1 cellular context compared by ENCODE assay signal in the genomic region with DNA sequence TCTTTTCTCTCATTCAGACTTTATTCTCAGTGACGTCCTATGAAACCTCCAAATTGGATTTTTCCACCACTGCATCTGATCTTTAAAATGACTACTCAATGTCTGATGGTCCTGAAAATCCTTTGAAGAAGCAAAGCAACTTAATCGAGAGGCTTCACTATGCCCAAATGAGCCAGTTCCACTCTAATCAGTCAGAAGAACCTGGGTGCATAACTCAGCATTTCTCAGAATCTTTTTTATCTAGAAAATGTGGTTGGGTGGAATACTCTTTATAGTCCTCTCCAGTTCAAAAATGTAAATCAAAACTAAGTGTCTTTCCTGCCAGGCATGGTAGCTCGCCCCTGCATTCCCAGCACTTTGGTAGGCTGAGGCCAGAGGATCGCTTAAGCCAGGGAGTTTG.
TF ChIP-seq lines count a peak whose summit lies in the region.

No MANE protein-coding gene starts in this region.

TF ChIP-seq in K562, 482 proteins besides CTCF, POLR2A, EP300 and RAD21 (continued from another document and continues in another):
- TF ChIP-seq, protein P1, sequence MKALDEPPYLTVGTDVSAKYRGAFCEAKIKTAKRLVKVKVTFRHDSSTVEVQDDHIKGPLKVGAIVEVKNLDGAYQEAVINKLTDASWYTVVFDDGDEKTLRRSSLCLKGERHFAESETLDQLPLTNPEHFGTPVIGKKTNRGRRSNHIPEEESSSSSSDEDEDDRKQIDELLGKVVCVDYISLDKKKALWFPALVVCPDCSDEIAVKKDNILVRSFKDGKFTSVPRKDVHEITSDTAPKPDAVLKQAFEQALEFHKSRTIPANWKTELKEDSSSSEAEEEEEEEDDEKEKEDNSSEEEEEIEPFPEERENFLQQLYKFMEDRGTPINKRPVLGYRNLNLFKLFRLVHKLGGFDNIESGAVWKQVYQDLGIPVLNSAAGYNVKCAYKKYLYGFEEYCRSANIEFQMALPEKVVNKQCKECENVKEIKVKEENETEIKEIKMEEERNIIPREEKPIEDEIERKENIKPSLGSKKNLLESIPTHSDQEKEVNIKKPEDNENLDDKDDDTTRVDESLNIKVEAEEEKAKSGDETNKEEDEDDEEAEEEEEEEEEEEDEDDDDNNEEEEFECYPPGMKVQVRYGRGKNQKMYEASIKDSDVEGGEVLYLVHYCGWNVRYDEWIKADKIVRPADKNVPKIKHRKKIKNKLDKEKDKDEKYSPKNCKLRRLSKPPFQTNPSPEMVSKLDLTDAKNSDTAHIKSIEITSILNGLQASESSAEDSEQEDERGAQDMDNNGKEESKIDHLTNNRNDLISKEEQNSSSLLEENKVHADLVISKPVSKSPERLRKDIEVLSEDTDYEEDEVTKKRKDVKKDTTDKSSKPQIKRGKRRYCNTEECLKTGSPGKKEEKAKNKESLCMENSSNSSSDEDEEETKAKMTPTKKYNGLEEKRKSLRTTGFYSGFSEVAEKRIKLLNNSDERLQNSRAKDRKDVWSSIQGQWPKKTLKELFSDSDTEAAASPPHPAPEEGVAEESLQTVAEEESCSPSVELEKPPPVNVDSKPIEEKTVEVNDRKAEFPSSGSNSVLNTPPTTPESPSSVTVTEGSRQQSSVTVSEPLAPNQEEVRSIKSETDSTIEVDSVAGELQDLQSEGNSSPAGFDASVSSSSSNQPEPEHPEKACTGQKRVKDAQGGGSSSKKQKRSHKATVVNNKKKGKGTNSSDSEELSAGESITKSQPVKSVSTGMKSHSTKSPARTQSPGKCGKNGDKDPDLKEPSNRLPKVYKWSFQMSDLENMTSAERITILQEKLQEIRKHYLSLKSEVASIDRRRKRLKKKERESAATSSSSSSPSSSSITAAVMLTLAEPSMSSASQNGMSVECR (CRISPR knock-in tag; IDR thresholded peaks at IDR 0.05): no peak
- TF ChIP-seq, protein P2, sequence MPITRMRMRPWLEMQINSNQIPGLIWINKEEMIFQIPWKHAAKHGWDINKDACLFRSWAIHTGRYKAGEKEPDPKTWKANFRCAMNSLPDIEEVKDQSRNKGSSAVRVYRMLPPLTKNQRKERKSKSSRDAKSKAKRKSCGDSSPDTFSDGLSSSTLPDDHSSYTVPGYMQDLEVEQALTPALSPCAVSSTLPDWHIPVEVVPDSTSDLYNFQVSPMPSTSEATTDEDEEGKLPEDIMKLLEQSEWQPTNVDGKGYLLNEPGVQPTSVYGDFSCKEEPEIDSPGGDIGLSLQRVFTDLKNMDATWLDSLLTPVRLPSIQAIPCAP (CRISPR knock-in tag; IDR thresholded peaks at IDR 0.05; ENCODE audit: borderline replicate concordance): no peak
- peak; percentile 78 for TF ChIP-seq TAL1 (IDR thresholded peaks at IDR 0.05)
- TF ChIP-seq, protein P3, sequence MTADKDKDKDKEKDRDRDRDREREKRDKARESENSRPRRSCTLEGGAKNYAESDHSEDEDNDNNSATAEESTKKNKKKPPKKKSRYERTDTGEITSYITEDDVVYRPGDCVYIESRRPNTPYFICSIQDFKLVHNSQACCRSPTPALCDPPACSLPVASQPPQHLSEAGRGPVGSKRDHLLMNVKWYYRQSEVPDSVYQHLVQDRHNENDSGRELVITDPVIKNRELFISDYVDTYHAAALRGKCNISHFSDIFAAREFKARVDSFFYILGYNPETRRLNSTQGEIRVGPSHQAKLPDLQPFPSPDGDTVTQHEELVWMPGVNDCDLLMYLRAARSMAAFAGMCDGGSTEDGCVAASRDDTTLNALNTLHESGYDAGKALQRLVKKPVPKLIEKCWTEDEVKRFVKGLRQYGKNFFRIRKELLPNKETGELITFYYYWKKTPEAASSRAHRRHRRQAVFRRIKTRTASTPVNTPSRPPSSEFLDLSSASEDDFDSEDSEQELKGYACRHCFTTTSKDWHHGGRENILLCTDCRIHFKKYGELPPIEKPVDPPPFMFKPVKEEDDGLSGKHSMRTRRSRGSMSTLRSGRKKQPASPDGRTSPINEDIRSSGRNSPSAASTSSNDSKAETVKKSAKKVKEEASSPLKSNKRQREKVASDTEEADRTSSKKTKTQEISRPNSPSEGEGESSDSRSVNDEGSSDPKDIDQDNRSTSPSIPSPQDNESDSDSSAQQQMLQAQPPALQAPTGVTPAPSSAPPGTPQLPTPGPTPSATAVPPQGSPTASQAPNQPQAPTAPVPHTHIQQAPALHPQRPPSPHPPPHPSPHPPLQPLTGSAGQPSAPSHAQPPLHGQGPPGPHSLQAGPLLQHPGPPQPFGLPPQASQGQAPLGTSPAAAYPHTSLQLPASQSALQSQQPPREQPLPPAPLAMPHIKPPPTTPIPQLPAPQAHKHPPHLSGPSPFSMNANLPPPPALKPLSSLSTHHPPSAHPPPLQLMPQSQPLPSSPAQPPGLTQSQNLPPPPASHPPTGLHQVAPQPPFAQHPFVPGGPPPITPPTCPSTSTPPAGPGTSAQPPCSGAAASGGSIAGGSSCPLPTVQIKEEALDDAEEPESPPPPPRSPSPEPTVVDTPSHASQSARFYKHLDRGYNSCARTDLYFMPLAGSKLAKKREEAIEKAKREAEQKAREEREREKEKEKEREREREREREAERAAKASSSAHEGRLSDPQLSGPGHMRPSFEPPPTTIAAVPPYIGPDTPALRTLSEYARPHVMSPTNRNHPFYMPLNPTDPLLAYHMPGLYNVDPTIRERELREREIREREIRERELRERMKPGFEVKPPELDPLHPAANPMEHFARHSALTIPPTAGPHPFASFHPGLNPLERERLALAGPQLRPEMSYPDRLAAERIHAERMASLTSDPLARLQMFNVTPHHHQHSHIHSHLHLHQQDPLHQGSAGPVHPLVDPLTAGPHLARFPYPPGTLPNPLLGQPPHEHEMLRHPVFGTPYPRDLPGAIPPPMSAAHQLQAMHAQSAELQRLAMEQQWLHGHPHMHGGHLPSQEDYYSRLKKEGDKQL (CRISPR knock-in tag; IDR thresholded peaks at IDR 0.05; ENCODE audit: borderline replicate concordance): no peak
- no peak for TF ChIP-seq HIVEP1 (CRISPR knock-in tag; IDR thresholded peaks at IDR 0.05)
- no peak for TF ChIP-seq KDM4B (IDR thresholded peaks at IDR 0.05; ENCODE audit: borderline replicate concordance in 2 of 2, low read depth in 1 of 2)
- no peak for TF ChIP-seq MEF2D (tag; conservative IDR thresholded peaks at IDR 0.05; ENCODE audit: low read depth)
- TF ChIP-seq, protein P4, sequence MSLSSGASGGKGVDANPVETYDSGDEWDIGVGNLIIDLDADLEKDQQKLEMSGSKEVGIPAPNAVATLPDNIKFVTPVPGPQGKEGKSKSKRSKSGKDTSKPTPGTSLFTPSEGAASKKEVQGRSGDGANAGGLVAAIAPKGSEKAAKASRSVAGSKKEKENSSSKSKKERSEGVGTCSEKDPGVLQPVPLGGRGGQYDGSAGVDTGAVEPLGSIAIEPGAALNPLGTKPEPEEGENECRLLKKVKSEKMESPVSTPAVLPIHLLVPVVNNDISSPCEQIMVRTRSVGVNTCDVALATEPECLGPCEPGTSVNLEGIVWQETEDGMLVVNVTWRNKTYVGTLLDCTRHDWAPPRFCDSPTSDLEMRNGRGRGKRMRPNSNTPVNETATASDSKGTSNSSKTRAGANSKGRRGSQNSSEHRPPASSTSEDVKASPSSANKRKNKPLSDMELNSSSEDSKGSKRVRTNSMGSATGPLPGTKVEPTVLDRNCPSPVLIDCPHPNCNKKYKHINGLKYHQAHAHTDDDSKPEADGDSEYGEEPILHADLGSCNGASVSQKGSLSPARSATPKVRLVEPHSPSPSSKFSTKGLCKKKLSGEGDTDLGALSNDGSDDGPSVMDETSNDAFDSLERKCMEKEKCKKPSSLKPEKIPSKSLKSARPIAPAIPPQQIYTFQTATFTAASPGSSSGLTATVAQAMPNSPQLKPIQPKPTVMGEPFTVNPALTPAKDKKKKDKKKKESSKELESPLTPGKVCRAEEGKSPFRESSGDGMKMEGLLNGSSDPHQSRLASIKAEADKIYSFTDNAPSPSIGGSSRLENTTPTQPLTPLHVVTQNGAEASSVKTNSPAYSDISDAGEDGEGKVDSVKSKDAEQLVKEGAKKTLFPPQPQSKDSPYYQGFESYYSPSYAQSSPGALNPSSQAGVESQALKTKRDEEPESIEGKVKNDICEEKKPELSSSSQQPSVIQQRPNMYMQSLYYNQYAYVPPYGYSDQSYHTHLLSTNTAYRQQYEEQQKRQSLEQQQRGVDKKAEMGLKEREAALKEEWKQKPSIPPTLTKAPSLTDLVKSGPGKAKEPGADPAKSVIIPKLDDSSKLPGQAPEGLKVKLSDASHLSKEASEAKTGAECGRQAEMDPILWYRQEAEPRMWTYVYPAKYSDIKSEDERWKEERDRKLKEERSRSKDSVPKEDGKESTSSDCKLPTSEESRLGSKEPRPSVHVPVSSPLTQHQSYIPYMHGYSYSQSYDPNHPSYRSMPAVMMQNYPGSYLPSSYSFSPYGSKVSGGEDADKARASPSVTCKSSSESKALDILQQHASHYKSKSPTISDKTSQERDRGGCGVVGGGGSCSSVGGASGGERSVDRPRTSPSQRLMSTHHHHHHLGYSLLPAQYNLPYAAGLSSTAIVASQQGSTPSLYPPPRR (CRISPR knock-in tag; IDR thresholded peaks at IDR 0.05; ENCODE audit: borderline replicate concordance): no peak
- no peak for TF ChIP-seq ETS2 (tag; IDR thresholded peaks at IDR 0.05; ENCODE audit: borderline replicate concordance, poor library complexity, severe bottlenecking)
- no peak for TF ChIP-seq MCM5 (IDR thresholded peaks at IDR 0.05; ENCODE audit: low read depth)
- no peak for TF ChIP-seq RBFOX2 (IDR thresholded peaks at IDR 0.05; ENCODE audit: low read depth, low read length)
- TF ChIP-seq ETV1 (tag; conservative IDR thresholded peaks at IDR 0.05; ENCODE audit: low read depth): no peak
- TF ChIP-seq TRIM28 (IDR thresholded peaks at IDR 0.05): no peak
- no peak for TF ChIP-seq POLR2B (IDR thresholded peaks at IDR 0.05; ENCODE audit: low read depth, partially characterized antibody)
- no peak for TF ChIP-seq ZNF583 (CRISPR knock-in tag; IDR thresholded peaks at IDR 0.05)
- TF ChIP-seq, protein P5, sequence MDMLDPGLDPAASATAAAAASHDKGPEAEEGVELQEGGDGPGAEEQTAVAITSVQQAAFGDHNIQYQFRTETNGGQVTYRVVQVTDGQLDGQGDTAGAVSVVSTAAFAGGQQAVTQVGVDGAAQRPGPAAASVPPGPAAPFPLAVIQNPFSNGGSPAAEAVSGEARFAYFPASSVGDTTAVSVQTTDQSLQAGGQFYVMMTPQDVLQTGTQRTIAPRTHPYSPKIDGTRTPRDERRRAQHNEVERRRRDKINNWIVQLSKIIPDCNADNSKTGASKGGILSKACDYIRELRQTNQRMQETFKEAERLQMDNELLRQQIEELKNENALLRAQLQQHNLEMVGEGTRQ (CRISPR knock-in tag; IDR thresholded peaks at IDR 0.05): no peak
- no peak for TF ChIP-seq FUS (optimal IDR thresholded peaks at IDR 0.05; ENCODE audit: low read depth, low read length)
- no peak for TF ChIP-seq NR1H2 (CRISPR knock-in tag; IDR thresholded peaks at IDR 0.05)
- TF ChIP-seq PRMT5 (CRISPR knock-in tag; IDR thresholded peaks at IDR 0.05): no peak
- TF ChIP-seq, protein P6, sequence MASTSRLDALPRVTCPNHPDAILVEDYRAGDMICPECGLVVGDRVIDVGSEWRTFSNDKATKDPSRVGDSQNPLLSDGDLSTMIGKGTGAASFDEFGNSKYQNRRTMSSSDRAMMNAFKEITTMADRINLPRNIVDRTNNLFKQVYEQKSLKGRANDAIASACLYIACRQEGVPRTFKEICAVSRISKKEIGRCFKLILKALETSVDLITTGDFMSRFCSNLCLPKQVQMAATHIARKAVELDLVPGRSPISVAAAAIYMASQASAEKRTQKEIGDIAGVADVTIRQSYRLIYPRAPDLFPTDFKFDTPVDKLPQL (IDR thresholded peaks at IDR 0.05; ENCODE audit: extremely low read depth, insufficient read length): no peak
- no peak for TF ChIP-seq OTX1 (CRISPR knock-in tag; IDR thresholded peaks at IDR 0.05)
- no peak for TF ChIP-seq ELF4 (CRISPR knock-in tag; IDR thresholded peaks at IDR 0.05)
- no peak for TF ChIP-seq HSF4 (CRISPR knock-in tag; IDR thresholded peaks at IDR 0.05; ENCODE audit: borderline replicate concordance)
- TF ChIP-seq TAF9B (IDR thresholded peaks at IDR 0.05; ENCODE audit: partially characterized antibody): no peak
- no peak for TF ChIP-seq SIX5 (IDR thresholded peaks at IDR 0.05; ENCODE audit: borderline replicate concordance in 1 of 2, insufficient read depth in 1 of 2, low read depth in 1 of 2, low read length in 2 of 2)
- TF ChIP-seq HMGN3 (IDR thresholded peaks at IDR 0.05; ENCODE audit: borderline replicate concordance, extremely low read depth, insufficient read length, low read depth, low read length): no peak
- no peak for TF ChIP-seq BHLHE40 (IDR thresholded peaks at IDR 0.05; ENCODE audit: low read length)
- TF ChIP-seq EP400 (IDR thresholded peaks at IDR 0.05): no peak
- no peak for TF ChIP-seq ZNF140 (CRISPR knock-in tag; IDR thresholded peaks at IDR 0.05)
- no peak for TF ChIP-seq ETV6 (IDR thresholded peaks at IDR 0.05; ENCODE audit: borderline replicate concordance in 1 of 2, low read depth in 2 of 2, low read length in 1 of 2)
- no peak for TF ChIP-seq ETV6 (CRISPR knock-in tag; IDR thresholded peaks at IDR 0.05; ENCODE audit: borderline replicate concordance)
- TF ChIP-seq TBP (optimal IDR thresholded peaks at IDR 0.05; ENCODE audit: low read depth, low read length): no peak
- no peak for TF ChIP-seq L3MBTL2 (IDR thresholded peaks at IDR 0.05)
- TF ChIP-seq, protein P7, sequence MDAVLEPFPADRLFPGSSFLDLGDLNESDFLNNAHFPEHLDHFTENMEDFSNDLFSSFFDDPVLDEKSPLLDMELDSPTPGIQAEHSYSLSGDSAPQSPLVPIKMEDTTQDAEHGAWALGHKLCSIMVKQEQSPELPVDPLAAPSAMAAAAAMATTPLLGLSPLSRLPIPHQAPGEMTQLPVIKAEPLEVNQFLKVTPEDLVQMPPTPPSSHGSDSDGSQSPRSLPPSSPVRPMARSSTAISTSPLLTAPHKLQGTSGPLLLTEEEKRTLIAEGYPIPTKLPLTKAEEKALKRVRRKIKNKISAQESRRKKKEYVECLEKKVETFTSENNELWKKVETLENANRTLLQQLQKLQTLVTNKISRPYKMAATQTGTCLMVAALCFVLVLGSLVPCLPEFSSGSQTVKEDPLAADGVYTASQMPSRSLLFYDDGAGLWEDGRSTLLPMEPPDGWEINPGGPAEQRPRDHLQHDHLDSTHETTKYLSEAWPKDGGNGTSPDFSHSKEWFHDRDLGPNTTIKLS (IDR thresholded peaks at IDR 0.05; ENCODE audit: borderline replicate concordance, low read depth): no peak
- TF ChIP-seq KLF16 (IDR thresholded peaks at IDR 0.05): no peak
- TF ChIP-seq, protein P8, sequence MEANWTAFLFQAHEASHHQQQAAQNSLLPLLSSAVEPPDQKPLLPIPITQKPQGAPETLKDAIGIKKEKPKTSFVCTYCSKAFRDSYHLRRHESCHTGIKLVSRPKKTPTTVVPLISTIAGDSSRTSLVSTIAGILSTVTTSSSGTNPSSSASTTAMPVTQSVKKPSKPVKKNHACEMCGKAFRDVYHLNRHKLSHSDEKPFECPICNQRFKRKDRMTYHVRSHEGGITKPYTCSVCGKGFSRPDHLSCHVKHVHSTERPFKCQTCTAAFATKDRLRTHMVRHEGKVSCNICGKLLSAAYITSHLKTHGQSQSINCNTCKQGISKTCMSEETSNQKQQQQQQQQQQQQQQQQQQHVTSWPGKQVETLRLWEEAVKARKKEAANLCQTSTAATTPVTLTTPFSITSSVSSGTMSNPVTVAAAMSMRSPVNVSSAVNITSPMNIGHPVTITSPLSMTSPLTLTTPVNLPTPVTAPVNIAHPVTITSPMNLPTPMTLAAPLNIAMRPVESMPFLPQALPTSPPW (CRISPR knock-in tag; IDR thresholded peaks at IDR 0.05): no peak
- no peak for TF ChIP-seq SIN3B (IDR thresholded peaks at IDR 0.05; ENCODE audit: low read depth)
- no peak for TF ChIP-seq COPS2 (conservative IDR thresholded peaks at IDR 0.05)
- no peak for TF ChIP-seq ZNF436 (CRISPR knock-in tag; IDR thresholded peaks at IDR 0.05)
- no peak for TF ChIP-seq U2AF1 (optimal IDR thresholded peaks at IDR 0.05; ENCODE audit: low read depth, low read length)
- TF ChIP-seq ZNF282 (CRISPR knock-in tag; IDR thresholded peaks at IDR 0.05): no peak
- TF ChIP-seq ZKSCAN8 (CRISPR knock-in tag; IDR thresholded peaks at IDR 0.05): no peak
